28 cellular contexts compared by ENCODE assay signal in the genomic region with DNA sequence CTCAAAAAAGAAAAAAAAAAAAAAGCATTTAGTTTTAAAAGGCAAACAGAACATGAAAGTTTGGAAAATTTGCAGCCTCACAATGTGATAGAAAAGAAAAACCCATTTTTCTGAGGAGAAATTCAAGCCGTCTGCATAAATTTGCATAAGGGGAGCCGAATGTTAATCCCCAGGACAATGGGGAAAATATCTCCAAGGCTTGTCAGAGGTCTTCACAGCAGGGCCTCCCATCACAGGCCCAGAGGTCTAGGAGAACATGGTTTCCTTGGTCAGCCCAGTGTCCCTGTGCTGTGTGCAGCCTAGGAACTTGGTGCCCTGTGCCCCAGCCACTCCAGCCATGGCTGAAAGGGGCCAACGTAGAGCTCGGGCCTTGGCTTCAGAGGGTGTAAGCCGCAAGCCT.
"Had no signal": no experiment of that assay in that cellular context is flagged by ENCODE, and none has a peak within 500 bp of the region (broad histone marks: within the 10 kb centered on the region; RNA-seq: fewer than 3 reads in every experiment).

No MANE protein-coding gene starts in this region.

- H3K27ac Mint-ChIP-seq: naive thymus-derived CD4-positive, alpha-beta T cell; natural killer cell treated with Interleukin-12 subunit alpha and Interleukin-12 subunit beta and Interleukin-15 and Interleukin-18, amount 100 ng/mL, for 72 hours; stimulated activated naive B cell treated with anti-CD40 and anti-IgM and Interleukin-4, amounts not matched to agents 10 μg/mL and 1 μg/mL and 100 μg/mL, for 72 hours; stimulated activated naive CD8-positive, alpha-beta T cell treated with anti-CD3 and anti-CD28 coated beads, Interleukin-15, Interleukin-2, amounts not matched to agents 100 ng/mL and 50 ng/mL, for 24 hours had no signal

- H3K4me2 ChIP-seq: hepatocyte had no signal

- H2AFZ ChIP-seq: hepatocyte had no signal

- H3K4me1 ChIP-seq: left lung, lower lobe of right lung, pancreas, prostate gland, suprapubic skin, tibial artery, upper lobe of right lung had no signal

- H3K9me3 ChIP-seq: lower lobe of right lung, pancreas, prostate gland, suprapubic skin, thoracic aorta, tibial artery, upper lobe of right lung had no signal

- ATAC-seq: left colon; left lung; lower lobe of right lung; mucosa of descending colon; naive thymus-derived CD4-positive, alpha-beta T cell; natural killer cell treated with Interleukin-12 subunit alpha and Interleukin-12 subunit beta and Interleukin-15 and Interleukin-18, amount 100 ng/mL, for 72 hours; pancreas; right cardiac atrium; sciatic nerve; stimulated activated naive B cell treated with anti-CD40 and anti-IgM and Interleukin-4, amounts not matched to agents 10 μg/mL and 1 μg/mL and 100 μg/mL, for 72 hours; upper lobe of right lung had no signal

- H3K27ac ChIP-seq: hepatocyte, left lung, lower lobe of right lung, pancreas, prostate gland, skin epidermis, suprapubic skin, thoracic aorta, tibial artery, upper lobe of right lung had no signal

- H3K4me3 ChIP-seq: hepatocyte, left lung, lower lobe of right lung, mucosa of descending colon, pancreas, prostate gland, skin epidermis, suprapubic skin, thoracic aorta, tibial artery, upper lobe of right lung had no signal

- FAIRE-seq: keratinocyte, pancreas, urothelium cell line had no signal

- H3K27me3 ChIP-seq: hepatocyte, left lung, pancreas, suprapubic skin, tibial artery, upper lobe of right lung had no signal

- H3K36me3 ChIP-seq: left lung, lower lobe of right lung, pancreas, prostate gland, suprapubic skin, thoracic aorta, tibial artery, upper lobe of right lung had no signal

- DNase-seq: left colon; left lung; lower lobe of right lung; mammary epithelial cell; midbrain; mucosa of descending colon; naive thymus-derived CD4-positive, alpha-beta T cell; pancreas; retina; right cardiac atrium; stimulated activated CD4-positive, alpha-beta T cell treated with anti-CD3 and anti-CD28 coated beads, Interleukin-12 subunit alpha, Interleukin-12 subunit beta, amount 100 ng/mL, for 4 hours; stimulated activated CD4-positive, alpha-beta T cell treated with anti-CD3 and anti-CD28 coated beads, Interleukin-15, amount 100 ng/mL, for 24 hours; stimulated activated CD4-positive, alpha-beta T cell treated with anti-CD3 and anti-CD28 coated beads, Interleukin-2, amount 100 ng/mL, for 24 hours; stimulated activated CD4-positive, alpha-beta T cell treated with anti-CD3 and anti-CD28 coated beads, Interleukin-4, amount 100 ng/mL, for 1 hour; stimulated activated naive B cell treated with anti-CD40 and anti-IgM and Interleukin-4, amounts not matched to agents 10 μg/mL and 1 μg/mL and 100 μg/mL, for 72 hours; tibial artery; trophoblast cell; upper lobe of right lung had no signal

- H3K9me3 Mint-ChIP-seq: natural killer cell treated with Interleukin-12 subunit alpha and Interleukin-12 subunit beta and Interleukin-15 and Interleukin-18, amount 100 ng/mL, for 72 hours had no signal

- H3K4me3 Mint-ChIP-seq: natural killer cell treated with Interleukin-12 subunit alpha and Interleukin-12 subunit beta and Interleukin-15 and Interleukin-18, amount 100 ng/mL, for 72 hours; stimulated activated naive B cell treated with anti-CD40 and anti-IgM and Interleukin-4, amounts not matched to agents 10 μg/mL and 1 μg/mL and 100 μg/mL, for 72 hours; stimulated activated naive CD8-positive, alpha-beta T cell treated with anti-CD3 and anti-CD28 coated beads, Interleukin-15, Interleukin-2, amounts not matched to agents 100 ng/mL and 50 ng/mL, for 24 hours had no signal

- H3K27me3 Mint-ChIP-seq: naive thymus-derived CD4-positive, alpha-beta T cell; natural killer cell treated with Interleukin-12 subunit alpha and Interleukin-12 subunit beta and Interleukin-15 and Interleukin-18, amount 100 ng/mL, for 72 hours; stimulated activated naive B cell treated with anti-CD40 and anti-IgM and Interleukin-4, amounts not matched to agents 10 μg/mL and 1 μg/mL and 100 μg/mL, for 72 hours; stimulated activated naive CD8-positive, alpha-beta T cell treated with anti-CD3 and anti-CD28 coated beads, Interleukin-15, Interleukin-2, amounts not matched to agents 100 ng/mL and 50 ng/mL, for 24 hours had no signal
